In genomic region chr6:73713426-73714147, GRCh38 we compare ENCODE assay signal across 13 cellular contexts. TPM values are rescaled to one million over a fixed set of nuclear protein-coding genes. Genes with fewer than 3 reads are reported as not detected.
DNase-seq lines count a peak whose midpoint lies in the region; ATAC-seq, FAIRE-seq and TF ChIP-seq lines count a peak whose summit lies in the region.
"Had no signal": no experiment of that assay in that cellular context is flagged by ENCODE, and none has a peak within 500 bp of the region (broad histone marks: within the 10 kb centered on the region; RNA-seq: fewer than 3 reads in every experiment).

No MANE protein-coding gene starts in this region.

- no peaks in the 10 kb centered on the region for H3K79me1 ChIP-seq in trophoblast cell (ENCODE audit: low read length)

- H3K27me3 ChIP-seq in endothelial cell of umbilical vein (ENCODE audit: control insufficient read depth in 2 of 2, insufficient read depth in 2 of 2, low read length in 2 of 2) (no peaks in the 10 kb centered on the region), trophoblast cell (ENCODE audit: insufficient read depth, low read length) (no peaks in the 10 kb centered on the region)

- peak; percentile 60 for TF ChIP-seq POLR2A in endothelial cell of umbilical vein (IDR thresholded peaks at IDR 0.05; ENCODE audit: low read depth, low read length)

- no CpG with 5 or more reads among the region's 8 CpGs for WGBS in trophoblast cell (ENCODE audit: extremely low coverage, insufficient coverage, insufficient read length)

- H4K91ac ChIP-seq in trophoblast cell (ENCODE audit: low read depth, low read length), result no peak overlapping the region

- ATAC-seq in GM18868 (IDR thresholded peaks at IDR 0.05; ENCODE audit: unreplicated experiment), result peak; percentile 41
- ATAC-seq in HG03139 (IDR thresholded peaks at IDR 0.05; ENCODE audit: unreplicated experiment), result no peak
- no peak for ATAC-seq in HG02571 (IDR thresholded peaks at IDR 0.05; ENCODE audit: unreplicated experiment)

- H3K4me3 ChIP-seq in endothelial cell of umbilical vein (replicated peaks in 1 of 3; ENCODE audit: insufficient read depth in 1 of 3, low read depth in 1 of 3, low read length in 3 of 3) (peak overlapping the region in 1 of 3 experiments; percentile 30), trophoblast cell (ENCODE audit: low read depth, low read length) (no peak overlapping the region)

- H3K4me2 ChIP-seq in endothelial cell of umbilical vein (ENCODE audit: insufficient read depth, low read length), result peak overlapping the region; percentile 82
- no peak overlapping the region for H3K4me2 ChIP-seq in trophoblast cell (ENCODE audit: low read length)

- H3K79me2 ChIP-seq in endothelial cell of umbilical vein (ENCODE audit: control insufficient read depth, insufficient read depth, low read length), result no peaks in the 10 kb centered on the region
- no peaks in the 10 kb centered on the region for H3K79me2 ChIP-seq in trophoblast cell (ENCODE audit: control insufficient read depth, insufficient read depth, low read length, poor library complexity)

- peak; percentile 95 for DNase-seq in KBM-7
- peak; percentile 98 for DNase-seq in endothelial cell of umbilical vein (ENCODE audit: low read depth, low spot score)
- peak; percentile 71 to 82 for DNase-seq in trophoblast cell
- DNase-seq in middle frontal gyrus (ENCODE audit: extremely low spot score, low spot score), result no peak
- no peak for DNase-seq in RCC 7860 (ENCODE audit: low spot score)
- DNase-seq: activated CD4-positive, CD25-positive, alpha-beta regulatory T cell; cerebellar nuclear complex; DMS53; NCI-H2029 treated with DMSO at 0.1 percent for 48 hours had no signal

- no peaks in the 10 kb centered on the region for H3K9me1 ChIP-seq in endothelial cell of umbilical vein (replicated peaks; ENCODE audit: control insufficient read depth, extremely low read depth, insufficient read depth, low read length)

- POLR2A ChIA-PET in endothelial cell of umbilical vein (lab: Charles Lee), result interaction anchor here (0.9 to 1.6 kb wide), 4 partner anchors 8 to 133 kb away, joined by 3 to 7 read pairs (median 4); no protein-coding TSS in a partner anchor

- H3K36me3 ChIP-seq in endothelial cell of umbilical vein (ENCODE audit: control insufficient read depth in 2 of 2, extremely low read depth in 1 of 2, insufficient read depth in 2 of 2, low read length in 2 of 2), result no peaks in the 10 kb centered on the region
- H3K36me3 ChIP-seq in trophoblast cell (ENCODE audit: control insufficient read depth in 1 of 2, insufficient read depth in 2 of 2, low read length in 2 of 2), result no peaks in the 10 kb centered on the region

- intact Hi-C loops in endothelial cell of umbilical vein (cut with micrococcal nuclease), result loop anchor here (1.0 kb wide), 4 partner anchors 9 to 38 kb away; no protein-coding TSS in a partner anchor

- no peak overlapping the region for H3K23ac ChIP-seq in trophoblast cell (ENCODE audit: low read length)

- TSS peak; percentile 90 for BruUV-seq in endothelial cell of umbilical vein (replicated peaks; lab: Mats Ljungman, UMichigan)

- no peak for TF ChIP-seq CTCF in endothelial cell of umbilical vein (IDR thresholded peaks at IDR 0.05; ENCODE audit: extremely low read depth in 1 of 2, insufficient read depth in 1 of 2, low read depth in 1 of 2, low read length in 2 of 2)

- H4K12ac ChIP-seq in trophoblast cell (ENCODE audit: low read depth, low read length), result no peak overlapping the region

- H3K9me3 ChIP-seq in endothelial cell of umbilical vein (replicated peaks; ENCODE audit: control insufficient read depth, insufficient read depth, low read length), result no peaks in the 10 kb centered on the region
- no peaks in the 10 kb centered on the region for H3K9me3 ChIP-seq in trophoblast cell (ENCODE audit: insufficient read depth, low read depth, low read length)

- CTCF ChIA-PET in endothelial cell of umbilical vein (lab: Charles Lee), result interaction anchor here (0.9 to 2.2 kb wide), 10 partner anchors 9 to 1495 kb away, joined by 3 to 13 read pairs (median 8); partner anchors contain the start of gene SLC17A5

- FAIRE-seq in endothelial cell of umbilical vein (lab: Jason Lieb, UNC) (peak; percentile 66), RCC 7860 (lab: Jason Lieb, UNC) (no peak)
- FAIRE-seq: HTR-8/SVneo had no signal

- H3K18ac ChIP-seq in trophoblast cell (ENCODE audit: low read length), result no peak overlapping the region

- H3K27ac ChIP-seq in endothelial cell of umbilical vein (ENCODE audit: insufficient read depth, low read depth, low read length) (peak overlapping the region; percentile 95), trophoblast cell (ENCODE audit: low read depth, low read length) (no peak overlapping the region)

- in situ Hi-C loops in KBM-7 (cut with MboI; ENCODE audit: low pct_unique_long_range_greater_than_20kb, low sequenced_read_pairs), result no loop called here

- H4K20me1 ChIP-seq in endothelial cell of umbilical vein (replicated peaks; ENCODE audit: control insufficient read depth, extremely low read depth, insufficient read depth, low read length), result no peaks in the 10 kb centered on the region

- H3K4me1 ChIP-seq in endothelial cell of umbilical vein (ENCODE audit: control insufficient read depth, extremely low read depth, insufficient read depth, low read length) (peaks cover 35% of the 10 kb centered on the region), trophoblast cell (ENCODE audit: control insufficient read depth in 1 of 2, insufficient read depth in 2 of 2, low read length in 2 of 2) (peaks cover 0 to 2% of the 10 kb centered on the region in 2 experiments)

- no peak overlapping the region for H4K8ac ChIP-seq in trophoblast cell (ENCODE audit: low read depth, low read length)

- no peak overlapping the region for H2AK5ac ChIP-seq in trophoblast cell (ENCODE audit: low read length)

- no peak overlapping the region for H2BK5ac ChIP-seq in trophoblast cell (ENCODE audit: low read depth, low read length, poor library complexity)

- H2BK12ac ChIP-seq in trophoblast cell (ENCODE audit: low read length), result no peak overlapping the region

- H3K9ac ChIP-seq in endothelial cell of umbilical vein (replicated peaks; ENCODE audit: extremely low read depth, insufficient read depth, low read length), result peak overlapping the region; percentile 67
- peak overlapping the region; percentile 34 for H3K9ac ChIP-seq in trophoblast cell (ENCODE audit: low read length)

- H3K14ac ChIP-seq in trophoblast cell (ENCODE audit: low read length), result no peak overlapping the region

- H3K4ac ChIP-seq in trophoblast cell (ENCODE audit: low read depth, low read length), result no peak overlapping the region

- no peak overlapping the region for H2BK120ac ChIP-seq in trophoblast cell (ENCODE audit: insufficient read depth, low read length, poor library complexity)

- dilution Hi-C loops in endothelial cell of umbilical vein (cut with MboI; ENCODE audit: extremely low pct_ligation_motif_present, low sequenced_read_pairs), result no loop called here

- peak overlapping the region; percentile 67 for H2AFZ ChIP-seq in endothelial cell of umbilical vein (ENCODE audit: low read depth, low read length)
- H2AFZ ChIP-seq in trophoblast cell (ENCODE audit: insufficient read depth, low read length, poor library complexity), result no peak overlapping the region

TF ChIP-seq in endothelial cell of umbilical vein, 7 proteins besides CTCF, POLR2A, EP300 and RAD21:
- TF ChIP-seq JUN (IDR thresholded peaks at IDR 0.05; ENCODE audit: borderline replicate concordance, insufficient read depth, insufficient read length, low read depth), result peak; percentile 89
- peak; percentile 82 for TF ChIP-seq POLR2AphosphoS5 (IDR thresholded peaks at IDR 0.05; ENCODE audit: insufficient read depth, low read depth, low read length)
- peak; percentile 75 for TF ChIP-seq GATA2 (IDR thresholded peaks at IDR 0.05; ENCODE audit: insufficient read depth, insufficient read length, low read depth, low read length)
- TF ChIP-seq EZH2 (IDR thresholded peaks at IDR 0.05; ENCODE audit: borderline replicate concordance, low read depth, low read length, severe bottlenecking), result no peak
- TF ChIP-seq FOS (IDR thresholded peaks at IDR 0.05; ENCODE audit: borderline replicate concordance, insufficient read depth, low read length), result peak; percentile 49
- TF ChIP-seq MAX (IDR thresholded peaks at IDR 0.05; ENCODE audit: insufficient read depth, insufficient read length), result no peak
- no peak for TF ChIP-seq MYC (IDR thresholded peaks at IDR 0.05; ENCODE audit: low read depth, low read length)

RNA-seq across cellular contexts. Expression of gene CD109, which starts 17.6 kb away (rescaled TPM):
- 86.2 and 107 TPM in 2 replicates for total RNA-seq in endothelial cell of umbilical vein
- polyA plus RNA-seq in endothelial cell of umbilical vein, result 26.3 and 33.9 TPM in 2 replicates
- 19.5 and 21.2 TPM in 2 replicates for polyA plus RNA-seq in endothelial cell of umbilical vein (2011; cell fraction: cytosol; rRNA removed)
- polyA plus RNA-seq in endothelial cell of umbilical vein (2011; cell fraction: nucleus; rRNA removed), result 27.6 and 38.5 TPM in 2 replicates
- polyA plus RNA-seq in endothelial cell of umbilical vein (2012), result 46.3 and 67.0 TPM in 2 replicates
- 63.8 and 67.5 TPM in 2 replicates for polyA minus RNA-seq in endothelial cell of umbilical vein
- polyA minus RNA-seq in endothelial cell of umbilical vein (2011; cell fraction: cytosol; rRNA and poly(A)+ RNA removed), result 13.1 TPM
- polyA minus RNA-seq in endothelial cell of umbilical vein (2011; cell fraction: nucleus; rRNA and poly(A)+ RNA removed), result 53.7 and 74.6 TPM in 2 replicates
- 0.31 and 0.33 TPM in 2 replicates for polyA plus RNA-seq in trophoblast cell (2013)

RNA-seq across cellular contexts. Expression of gene SLC17A5, which starts 59.8 kb away (rescaled TPM):
- 15.2 and 17.6 TPM in 2 replicates for total RNA-seq in endothelial cell of umbilical vein
- polyA plus RNA-seq in endothelial cell of umbilical vein, result 16.9 and 18.7 TPM in 2 replicates
- 11.1 and 11.8 TPM in 2 replicates for polyA plus RNA-seq in endothelial cell of umbilical vein (2011; cell fraction: cytosol; rRNA removed)
- polyA plus RNA-seq in endothelial cell of umbilical vein (2011; cell fraction: nucleus; rRNA removed), result 5.3 and 6.4 TPM in 2 replicates
- polyA plus RNA-seq in endothelial cell of umbilical vein (2012), result 13.5 and 13.9 TPM in 2 replicates
- 26.9 and 41.0 TPM in 2 replicates for polyA minus RNA-seq in endothelial cell of umbilical vein
- 8.9 TPM for polyA minus RNA-seq in endothelial cell of umbilical vein (2011; cell fraction: cytosol; rRNA and poly(A)+ RNA removed)
- polyA minus RNA-seq in endothelial cell of umbilical vein (2011; cell fraction: nucleus; rRNA and poly(A)+ RNA removed), result 10.6 and 17.4 TPM in 2 replicates
- polyA plus RNA-seq in trophoblast cell (2013), result 10.5 and 11.0 TPM in 2 replicates

Comparison
In these comparisons a context has a peak if more than half of its experiments do, and no peak if none do; other contexts are left out.
1. DNase-seq: peak in KBM-7 (single experiment), endothelial cell of umbilical vein (single experiment) and trophoblast cell (2 of 2); none in middle frontal gyrus (single experiment) and RCC 7860 (single experiment).